31 cellular contexts compared by ENCODE assay signal in the genomic region with DNA sequence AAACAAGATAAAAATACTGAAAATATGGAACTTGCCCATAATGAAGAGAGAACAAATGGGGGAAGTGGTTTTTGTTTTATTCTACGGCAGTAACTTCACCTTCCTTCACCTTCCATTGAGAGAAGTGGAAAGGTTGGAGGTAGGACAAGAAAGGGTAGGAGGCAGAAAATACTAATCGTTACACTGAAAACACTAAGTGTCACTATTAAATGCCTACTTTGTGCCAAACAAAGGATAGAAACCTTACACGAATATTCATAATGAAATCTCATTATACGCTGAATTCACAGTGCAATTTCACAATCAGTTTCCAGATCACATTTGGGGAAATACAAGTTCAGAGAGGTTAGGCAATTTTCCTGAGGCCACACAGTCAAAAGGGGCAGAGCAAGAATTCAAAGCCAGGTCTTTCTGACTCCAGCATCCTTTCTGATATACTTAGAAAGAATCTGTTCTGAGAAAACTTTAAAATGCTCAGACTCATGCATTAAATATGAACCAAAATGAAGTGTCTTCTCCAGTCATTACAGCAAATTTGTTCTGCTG. TPM values are rescaled to one million over a fixed set of nuclear protein-coding genes. Genes with fewer than 3 reads are reported as not detected.
DNase-seq lines count a peak whose midpoint lies in the region; ATAC-seq, FAIRE-seq and TF ChIP-seq lines count a peak whose summit lies in the region.
"Had no signal": no experiment of that assay in that cellular context is flagged by ENCODE, and none has a peak within 500 bp of the region (broad histone marks: within the 10 kb centered on the region; RNA-seq: fewer than 3 reads in every experiment).

No MANE protein-coding gene starts in this region.

- peaks cover 35% of the 10 kb centered on the region for H3K27me3 ChIP-seq in IMR-90 (ENCODE audit: control insufficient read depth, insufficient read depth, low read length)
- H3K27me3 ChIP-seq in H1 (replicated peaks in 1 of 4; ENCODE audit: control insufficient read depth in 3 of 4, extremely low read depth in 1 of 4, insufficient read depth in 3 of 4, low read length in 3 of 4): peaks cover 0 to 2% (median 0%) of the 10 kb centered on the region in 4 experiments; a peak in 1 of 7 replicates
- H3K27me3 ChIP-seq: ascending aorta, cardiac muscle cell, colonic mucosa had no signal

- no peak for TF ChIP-seq EP300 in H1 (IDR thresholded peaks at IDR 0.05; ENCODE audit: borderline replicate concordance in 1 of 2, low read depth in 2 of 2, low read length in 2 of 2)

- H2BK120ac ChIP-seq in IMR-90 (ENCODE audit: low read depth, low read length) (no peak overlapping the region), H1 (replicated peaks; ENCODE audit: low read depth, low read length) (no peak overlapping the region)

- no peak overlapping the region for H2AK9ac ChIP-seq in IMR-90 (replicated peaks; ENCODE audit: low read depth, low read length, poor library complexity)

- H3K23me2 ChIP-seq in H1 (ENCODE audit: low read depth, low read length): peaks cover 10% of the 10 kb centered on the region

- H3K9me1 ChIP-seq in IMR-90 (ENCODE audit: insufficient read depth, low read length): peaks cover 6% of the 10 kb centered on the region

- no peaks in the 10 kb centered on the region for H3K9me3 Mint-ChIP-seq in activated T-cell treated with anti-CD3 and anti-CD28 coated beads, Interleukin-2, amount 50 U/mL, for 72 hours
- no peaks in the 10 kb centered on the region for H3K9me3 Mint-ChIP-seq in activated CD4-positive, alpha-beta memory T cell treated with anti-CD3 and anti-CD28 coated beads, Interleukin-2, amount 10 ng/mL, durations not matched to agents 7 days and 5 days
- H3K9me3 Mint-ChIP-seq: effector memory CD8-positive, alpha-beta T cell had no signal

- no peak overlapping the region for H2BK20ac ChIP-seq in IMR-90 (ENCODE audit: low read depth, low read length)
- H2BK20ac ChIP-seq in H1 (ENCODE audit: low read length): no peak overlapping the region

- ATAC-seq in activated T-cell treated with anti-CD3 and anti-CD28 coated beads, Interleukin-2, amount 50 U/mL, for 72 hours (replicated peaks in 1 of 2): peak; percentile 33 to 38
- ATAC-seq in IMR-90 (ENCODE audit: low read depth): no peak
- ATAC-seq: effector memory CD8-positive, alpha-beta T cell; sciatic nerve had no signal

- H2BK5ac ChIP-seq in IMR-90 (ENCODE audit: low read depth, low read length, poor library complexity, severe bottlenecking) (no peak overlapping the region), H1 (ENCODE audit: low read depth, low read length) (no peak overlapping the region)

- POLR2A ChIA-PET in IMR-90 (lab: Charles Lee; ENCODE audit: unreplicated experiment) (no interaction called here), H1 (lab: Charles Lee; ENCODE audit: partially characterized antibody) (no interaction called here)
- POLR2A ChIA-PET in activated CD4-positive, alpha-beta memory T cell treated with anti-CD3 and anti-CD28 coated beads, Interleukin-2, amount 10 ng/mL, durations not matched to agents 7 days and 5 days (lab: Charles Lee): no interaction called here

- CTCF ChIA-PET in IMR-90 (lab: Yijun Ruan, JAX): no interaction called here
- CTCF ChIA-PET in activated CD4-positive, alpha-beta memory T cell treated with anti-CD3 and anti-CD28 coated beads, Interleukin-2, amount 10 ng/mL, durations not matched to agents 7 days and 5 days (lab: Charles Lee): no interaction called here
- CTCF ChIA-PET in H1 (lab: Charles Lee; ENCODE audit: partially characterized antibody): no interaction called here

- peaks cover 10 to 12% of the 10 kb centered on the region in 2 donors for H3K36me3 Mint-ChIP-seq in activated T-cell treated with anti-CD3 and anti-CD28 coated beads, Interleukin-2, amount 50 U/mL, for 72 hours (ENCODE audit: insufficient read depth in 2 of 2)
- H3K36me3 Mint-ChIP-seq in activated CD4-positive, alpha-beta memory T cell treated with anti-CD3 and anti-CD28 coated beads, Interleukin-2, amount 10 ng/mL, durations not matched to agents 7 days and 5 days (ENCODE audit: low read depth): peaks cover 57% of the 10 kb centered on the region

- FAIRE-seq in H1 (lab: Jason Lieb, UNC): no peak

- no peaks in the 10 kb centered on the region for H3K79me1 ChIP-seq in IMR-90 (ENCODE audit: low read depth in 1 of 2, low read length in 2 of 2)
- H3K79me1 ChIP-seq in H1 (ENCODE audit: low read depth, low read length): peaks cover 3% of the 10 kb centered on the region; the same call in 1 of the 2 replicates

- no peak overlapping the region for H3K23ac ChIP-seq in IMR-90 (ENCODE audit: low read depth, low read length)
- H3K23ac ChIP-seq in H1 (ENCODE audit: insufficient read length): no peak overlapping the region

- no peak overlapping the region for H3K14ac ChIP-seq in IMR-90 (replicated peaks; ENCODE audit: low read depth, low read length)
- H3K14ac ChIP-seq in H1 (ENCODE audit: insufficient read length): no peak overlapping the region

- TF ChIP-seq POLR2A in IMR-90 (IDR thresholded peaks at IDR 0.05; ENCODE audit: low read depth, low read length) (no peak), H1 (IDR thresholded peaks at IDR 0.05; ENCODE audit: control extremely low read depth in 1 of 2, low read depth in 2 of 2, low read length in 2 of 2) (no peak)

- H3K18ac ChIP-seq in IMR-90 (ENCODE audit: low read depth, low read length) (no peak overlapping the region), H1 (ENCODE audit: extremely low read depth, low read length) (no peak overlapping the region)

- H4K91ac ChIP-seq in IMR-90 (ENCODE audit: insufficient read depth, low read depth, low read length) (no peak overlapping the region), H1 (replicated peaks; ENCODE audit: insufficient read length, low read length) (no peak overlapping the region)

- H2BK15ac ChIP-seq in IMR-90 (ENCODE audit: low read depth, low read length) (no peak overlapping the region), H1 (ENCODE audit: low read length) (no peak overlapping the region)

- H3K4me3 ChIP-seq in IMR-90 (ENCODE audit: insufficient read depth, low read depth, low read length) (no peak overlapping the region), H1 (ENCODE audit: extremely low read depth in 1 of 4, insufficient read depth in 2 of 4, low read depth in 3 of 4, low read length in 4 of 4) (no peak overlapping the region)
- H3K4me3 ChIP-seq: ascending aorta, BLaER1, cardiac muscle cell, colonic mucosa, HAP-1, left ventricle myocardium inferior, MG63 had no signal

- in situ Hi-C loops in IMR-90 (cut with MboI; ENCODE audit: low sequenced_read_pairs): no loop called here

- intact Hi-C loops in IMR-90 (cut with micrococcal nuclease): no loop called here

- H3K4me1 ChIP-seq in IMR-90 (ENCODE audit: control insufficient read depth, insufficient read depth, low read length) (peaks cover 4% of the 10 kb centered on the region), H1 (replicated peaks in 1 of 4; ENCODE audit: control insufficient read depth in 3 of 4, insufficient read depth in 4 of 4, low read length in 3 of 4) (peaks cover 2 to 9% (median 3%) of the 10 kb centered on the region in 4 experiments; a peak in 3 of 7 replicates)
- H3K4me1 ChIP-seq: ascending aorta, colonic mucosa, HAP-1 had no signal

- peak overlapping the region; percentile 94 for H3K27ac Mint-ChIP-seq in activated T-cell treated with anti-CD3 and anti-CD28 coated beads, Interleukin-2, amount 50 U/mL, for 72 hours
- no peak overlapping the region for H3K27ac Mint-ChIP-seq in activated CD4-positive, alpha-beta memory T cell treated with anti-CD3 and anti-CD28 coated beads, Interleukin-2, amount 10 ng/mL, durations not matched to agents 7 days and 5 days
- H3K27ac Mint-ChIP-seq: progenitor cell of endocrine pancreas had no signal

- H3K36me3 ChIP-seq in IMR-90 (ENCODE audit: control insufficient read depth, insufficient read depth, low read length) (no peaks in the 10 kb centered on the region), H1 (ENCODE audit: control insufficient read depth in 2 of 4, insufficient read depth in 4 of 4, low read length in 3 of 4) (no peaks in the 10 kb centered on the region)
- H3K36me3 ChIP-seq: ascending aorta, cardiac muscle cell, colonic mucosa, HAP-1, left ventricle myocardium inferior, MG63 had no signal

- H3K9me3 ChIP-seq in IMR-90 (ENCODE audit: control insufficient read depth, insufficient read depth, low read length) (no peaks in the 10 kb centered on the region), H1 (ENCODE audit: insufficient read depth in 2 of 2, low read depth in 1 of 2, low read length in 1 of 2) (no peaks in the 10 kb centered on the region)
- H3K9me3 ChIP-seq: ascending aorta, BLaER1, colonic mucosa, HAP-1, left ventricle myocardium inferior, MG63 had no signal

- H3K27me3 Mint-ChIP-seq in activated T-cell treated with anti-CD3 and anti-CD28 coated beads, Interleukin-2, amount 50 U/mL, for 72 hours (ENCODE audit: low read depth): no peaks in the 10 kb centered on the region
- H3K27me3 Mint-ChIP-seq in activated CD4-positive, alpha-beta memory T cell treated with anti-CD3 and anti-CD28 coated beads, Interleukin-2, amount 10 ng/mL, durations not matched to agents 7 days and 5 days: peaks cover 26% of the 10 kb centered on the region

- dilution Hi-C loops in IMR-90 (cut with HindIII; ENCODE audit: low sequenced_read_pairs, unreplicated experiment): no loop called here

- TF ChIP-seq CTCF in IMR-90 (conservative IDR thresholded peaks at IDR 0.05; ENCODE audit: low read depth, low read length): no peak
- TF ChIP-seq CTCF in H1 (IDR thresholded peaks at IDR 0.05; ENCODE audit: control extremely low read depth in 1 of 3, insufficient read depth in 1 of 3, low read depth in 1 of 3, low read length in 3 of 3): no peak

- H3K9ac ChIP-seq in IMR-90 (ENCODE audit: low read depth, low read length) (no peak overlapping the region), H1 (replicated peaks in 1 of 4; ENCODE audit: extremely low read depth in 1 of 4, low read depth in 3 of 4, low read length in 3 of 4) (no peak overlapping the region)
- H3K9ac ChIP-seq: BLaER1 had no signal

- peaks cover 91% of the 10 kb centered on the region for H3K4me1 Mint-ChIP-seq in activated T-cell treated with anti-CD3 and anti-CD28 coated beads, Interleukin-2, amount 50 U/mL, for 72 hours (ENCODE audit: low read depth)
- peaks cover 62% of the 10 kb centered on the region for H3K4me1 Mint-ChIP-seq in activated CD4-positive, alpha-beta memory T cell treated with anti-CD3 and anti-CD28 coated beads, Interleukin-2, amount 10 ng/mL, durations not matched to agents 7 days and 5 days

- H4K20me1 ChIP-seq in IMR-90 (ENCODE audit: insufficient read depth, low read length): no peaks in the 10 kb centered on the region; the same call in 1 of the 2 replicates
- peaks cover 0 to 4% of the 10 kb centered on the region in 2 experiments for H4K20me1 ChIP-seq in H1 (replicated peaks in 1 of 2; ENCODE audit: control insufficient read depth in 1 of 2, insufficient read depth in 2 of 2, low read length in 2 of 2)

- no TSS peak for BruUV-seq in IMR-90 (replicated peaks; lab: Mats Ljungman, UMichigan)

- TF ChIP-seq RAD21 in IMR-90 (IDR thresholded peaks at IDR 0.05; ENCODE audit: low read length) (no peak), H1 (IDR thresholded peaks at IDR 0.05 in 1 of 2, conservative IDR thresholded peaks at IDR 0.05 in 1 of 2; ENCODE audit: low read depth in 2 of 2, low read length in 2 of 2) (no peak)

- H3K4me2 ChIP-seq in IMR-90 (ENCODE audit: low read depth, low read length): no peak overlapping the region
- no peak overlapping the region for H3K4me2 ChIP-seq in H1 (ENCODE audit: insufficient read depth in 1 of 2, low read depth in 2 of 2, low read length in 2 of 2)
- H3K4me2 ChIP-seq: BLaER1 had no signal

- H3K4ac ChIP-seq in IMR-90 (ENCODE audit: low read depth, low read length): no peak overlapping the region
- no peak overlapping the region for H3K4ac ChIP-seq in H1 (replicated peaks; ENCODE audit: insufficient read length, low read depth, low read length)

- no CpG with 5 or more reads among the region's 4 CpGs for WGBS in IMR-90 (ENCODE audit: extremely low coverage in 2 of 2, insufficient read length in 1 of 2), 2 experiments
- WGBS in H1 (ENCODE audit: extremely low coverage in 1 of 2, insufficient coverage in 1 of 2, insufficient read length in 1 of 2, insufficient replicate concordance in 2 of 2, low coverage in 1 of 2, low lambda C conversion rate in 2 of 2, missing lambda C conversion rate in 1 of 2), 2 experiments: 86% methylated on average over 4 of the region's 4 CpGs; no CpG with 5 or more reads in 1 of the 2 experiments

- DNase-seq in activated T-cell treated with anti-CD3 and anti-CD28 coated beads, Interleukin-2, amount 50 U/mL, for 72 hours: no peak
- DNase-seq in activated T-cell treated with anti-CD3 and anti-CD28 coated beads, Interleukin-2, amount 50 U/mL, for 48 hours: no peak
- DNase-seq in IMR-90 (no peak), H1 (ENCODE audit: low read depth in 1 of 2, low spot score in 2 of 2) (no peak), SHP77 (lab: John Stamatoyannopoulos, UW) (no peak), ureter (ENCODE audit: low spot score) (no peak)
- DNase-seq in activated CD4-positive, alpha-beta memory T cell treated with anti-CD3 and anti-CD28 coated beads, Interleukin-2, amount 10 ng/mL, durations not matched to agents 7 days and 5 days: no peak
- DNase-seq: activated CD4-positive, CD25-positive, alpha-beta regulatory T cell treated with anti-CD3 and anti-CD28 coated beads, Interleukin-2, amount 50 U/mL, for 72 hours; colonic mucosa; DMS79; effector memory CD8-positive, alpha-beta T cell; erythroblast; GDM1; islet precursor cell; KBM-7; left ventricle myocardium inferior; mesendoderm; MG63; NCI-H1436; NCI-H2081 treated with DMSO at 0.1 percent for 48 hours; NCI-H345; NCI-H748 treated with DMSO at 0.1 percent for 48 hours; stimulated activated CD4-positive, alpha-beta T cell treated with anti-CD3 and anti-CD28 coated beads, Interleukin-12 subunit alpha, Interleukin-12 subunit beta, amount 100 ng/mL, for 4 hours; T-helper 2 cell had no signal

- no peak overlapping the region for H4K5ac ChIP-seq in IMR-90 (ENCODE audit: low read depth, low read length)
- no peak overlapping the region for H4K5ac ChIP-seq in H1 (ENCODE audit: insufficient read length, low read depth, low read length)

- H3K56ac ChIP-seq in IMR-90 (ENCODE audit: extremely low read depth, insufficient read depth, low read length) (no peak overlapping the region), H1 (replicated peaks; ENCODE audit: insufficient read length, low read depth, low read length) (no peak overlapping the region)

- H2BK12ac ChIP-seq in H1 (ENCODE audit: low read depth, low read length): no peak overlapping the region

- H2AFZ ChIP-seq in IMR-90 (replicated peaks; ENCODE audit: low read length, poor library complexity): no peak overlapping the region
- no peak overlapping the region for H2AFZ ChIP-seq in H1 (ENCODE audit: low read length)

- H4K8ac ChIP-seq in IMR-90 (ENCODE audit: low read depth in 2 of 2, low read length in 2 of 2): no peak overlapping the region
- H4K8ac ChIP-seq in H1 (ENCODE audit: extremely low read depth, insufficient read depth, low read length): no peak overlapping the region

- H3K27ac ChIP-seq in IMR-90 (ENCODE audit: insufficient read depth, low read length) (no peak overlapping the region), H1 (ENCODE audit: low read depth, low read length) (no peak overlapping the region)
- H3K27ac ChIP-seq: ascending aorta, BLaER1, cardiac muscle cell, colonic mucosa, left ventricle myocardium inferior had no signal

- peaks cover 0 to 14% of the 10 kb centered on the region in 2 experiments; a peak in 2 of 4 replicates for H3K79me2 ChIP-seq in H1 (ENCODE audit: control insufficient read depth in 1 of 2, insufficient read depth in 2 of 2, low read length in 2 of 2)

- H2AK5ac ChIP-seq in IMR-90 (ENCODE audit: low read depth, low read length) (no peak overlapping the region), H1 (ENCODE audit: low read depth, low read length) (no peak overlapping the region)

- peak overlapping the region; percentile 89 to 94 for H3K4me3 Mint-ChIP-seq in activated T-cell treated with anti-CD3 and anti-CD28 coated beads, Interleukin-2, amount 50 U/mL, for 72 hours
- peak overlapping the region; percentile 26 for H3K4me3 Mint-ChIP-seq in activated CD4-positive, alpha-beta memory T cell treated with anti-CD3 and anti-CD28 coated beads, Interleukin-2, amount 10 ng/mL, durations not matched to agents 7 days and 5 days
- H3K4me3 Mint-ChIP-seq: effector memory CD8-positive, alpha-beta T cell had no signal

RNA-seq across cellular contexts. Expression of a gene that starts 3.0 kb away (rescaled TPM):
- total RNA-seq in activated T-cell treated with anti-CD3 and anti-CD28 coated beads, Interleukin-2, amount 50 U/mL, for 72 hours: 10 to 100 TPM; 62.2 to 63.7 TPM
- 9.2 and 9.3 TPM in 2 replicates for total RNA-seq in IMR-90 (2012; rRNA removed)
- 2.9 TPM in 2 replicates for polyA plus RNA-seq in IMR-90 (2012; rRNA removed)
- polyA plus RNA-seq in IMR-90 (2012; cell fraction: cytosol; rRNA removed): 1.5 and 2.0 TPM in 2 replicates
- polyA plus RNA-seq in IMR-90 (2012; cell fraction: nucleus; rRNA removed; ENCODE audit: low replicate concordance): 3.9 and 4.0 TPM in 2 replicates
- 10 to 100 TPM; 57.6 to 60.6 TPM for total RNA-seq in activated CD4-positive, alpha-beta memory T cell treated with anti-CD3 and anti-CD28 coated beads, Interleukin-2, amount 10 ng/mL, durations not matched to agents 7 days and 5 days
- total RNA-seq in H1 (2021; fragmentation: NEBNext Ultra II Directional; extraction: Animal tissue kit (Norgen Biotek cat#: 25700)): 28.4 and 30.7 TPM in 2 replicates
- polyA plus RNA-seq in H1 (2011; rRNA removed): 10.1 and 11.1 TPM in 2 replicates
- 9.9 TPM for polyA plus RNA-seq in H1 (2011; cell fraction: cytosol; rRNA removed)
- polyA plus RNA-seq in H1 (2011; cell fraction: nucleus; rRNA removed): 26.7 TPM
- 12.1 to 15.7 TPM (median 13.5 TPM) in 4 replicates for polyA plus RNA-seq in H1 (2012, experiment 1 of 2)
- polyA plus RNA-seq in H1 (2012, experiment 2 of 2): 0.97 TPM
- polyA plus RNA-seq in H1 (2013, experiment 1 of 2): 12.7 TPM
- 12.5 TPM for polyA plus RNA-seq in H1 (2013, experiment 2 of 2)
- 65.1 and 67.1 TPM in 2 replicates for polyA minus RNA-seq in H1 (2011; rRNA and poly(A)+ RNA removed)
- 26.1 TPM for polyA minus RNA-seq in H1 (2011; cell fraction: cytosol; rRNA and poly(A)+ RNA removed)
- 69.3 TPM for polyA minus RNA-seq in H1 (2011; cell fraction: nucleus; rRNA and poly(A)+ RNA removed)
- 94.2 TPM for total RNA-seq in ureter
- total RNA-seq: HT-29 had no signal
